8 cellular contexts compared by ENCODE assay signal in genomic region chr14:71497645-71498086, GRCh38.
A peak's percentile ranks its signal among the peaks of the same experiment; 100 is the strongest.
DNase-seq lines count a peak whose midpoint lies in the region; ATAC-seq and TF ChIP-seq lines count a peak whose summit lies in the region.

No MANE protein-coding gene starts in this region.

- peaks cover 13% of the 10 kb centered on the region for H3K36me3 Mint-ChIP-seq in T-helper 2 cell treated with Interferon-gamma antibody and Interleukin-4, amounts not matched to agents 5 μg/mL and 100 μg/mL, for 36 hours (ENCODE audit: low read depth)

- H3K4me1 ChIP-seq in tibial nerve = peaks cover 0 to 23% (median 5%) of the 10 kb centered on the region in 4 donors
- H3K4me1 ChIP-seq in heart left ventricle = peaks cover 0 to 8% (median 0%) of the 10 kb centered on the region in 12 donors

- H3K27me3 Mint-ChIP-seq in T-helper 2 cell treated with Interferon-gamma antibody and Interleukin-4, amounts not matched to agents 5 μg/mL and 100 μg/mL, for 36 hours (ENCODE audit: low read depth) = no peaks in the 10 kb centered on the region

- H3K9me3 ChIP-seq in tibial nerve = peaks cover 0 to 4% (median 0%) of the 10 kb centered on the region in 4 donors
- H3K9me3 ChIP-seq in heart left ventricle = peaks cover 0 to 4% (median 0%) of the 10 kb centered on the region in 12 donors

- peaks cover 8% of the 10 kb centered on the region for H3K9me3 Mint-ChIP-seq in T-helper 2 cell treated with Interferon-gamma antibody and Interleukin-4, amounts not matched to agents 5 μg/mL and 100 μg/mL, for 36 hours

- ATAC-seq in GM19372 (IDR thresholded peaks at IDR 0.05; ENCODE audit: low read depth, unreplicated experiment) (peak; percentile 68), HG03196 (IDR thresholded peaks at IDR 0.05; ENCODE audit: unreplicated experiment) (peak; percentile 87), heart left ventricle (no peak)

- no peaks in the 10 kb centered on the region for H3K27me3 ChIP-seq in tibial nerve
- no peaks in the 10 kb centered on the region for H3K27me3 ChIP-seq in heart left ventricle

- no peak for TF ChIP-seq POLR2A in tibial nerve (IDR thresholded peaks at IDR 0.05)
- no peak for TF ChIP-seq POLR2A in heart left ventricle (IDR thresholded peaks at IDR 0.05)

- H3K4me3 Mint-ChIP-seq in T-helper 2 cell treated with Interferon-gamma antibody and Interleukin-4, amounts not matched to agents 5 μg/mL and 100 μg/mL, for 36 hours = peak overlapping the region; percentile 39

- H3K4me3 ChIP-seq in AG10803 (ENCODE audit: low read length) = no peak overlapping the region
- H3K4me3 ChIP-seq in tibial nerve = no peak overlapping the region
- no peak overlapping the region for H3K4me3 ChIP-seq in heart left ventricle

- DNase-seq in AG10803 (ENCODE audit: low read depth) (peak; percentile 67), NCI-H2227 (lab: John Stamatoyannopoulos, UW; ENCODE audit: unreplicated experiment) (no peak), tibial nerve (ENCODE audit: low spot score in 2 of 2) (no peak), cerebellar cortex (ENCODE audit: low spot score) (no peak), heart left ventricle (no peak)
- DNase-seq in T-helper 2 cell treated with Interferon-gamma antibody and Interleukin-4, amounts not matched to agents 5 μg/mL and 100 μg/mL, for 36 hours (ENCODE audit: low spot score) = peak; percentile 14

- intact Hi-C loops in heart left ventricle (cut with DNase I) = no loop called here

- no peak overlapping the region for H3K27ac Mint-ChIP-seq in T-helper 2 cell treated with Interferon-gamma antibody and Interleukin-4, amounts not matched to agents 5 μg/mL and 100 μg/mL, for 36 hours

- no peak overlapping the region for H3K27ac ChIP-seq in tibial nerve
- no peak overlapping the region for H3K27ac ChIP-seq in heart left ventricle

- WGBS in tibial nerve, 2 donors = 56 to 60% methylated on average over 2 of the region's 2 CpGs
- 55 to 70% (median 63%) methylated on average over 2 of the region's 2 CpGs for WGBS in heart left ventricle, 4 donors

- peaks cover 16% of the 10 kb centered on the region for H3K4me1 Mint-ChIP-seq in T-helper 2 cell treated with Interferon-gamma antibody and Interleukin-4, amounts not matched to agents 5 μg/mL and 100 μg/mL, for 36 hours (ENCODE audit: low read depth)

- TF ChIP-seq EP300 in tibial nerve (IDR thresholded peaks at IDR 0.05) = no peak

- TF ChIP-seq CTCF in AG10803 (conservative IDR thresholded peaks at IDR 0.05; ENCODE audit: low read length) (no peak), tibial nerve (IDR thresholded peaks at IDR 0.05) (no peak), heart left ventricle (IDR thresholded peaks at IDR 0.05) (no peak)

- H3K36me3 ChIP-seq in tibial nerve (no peaks in the 10 kb centered on the region), heart left ventricle (no peaks in the 10 kb centered on the region)

Comparison
In these comparisons a context has a peak if more than half of its experiments do, and no peak if none do; other contexts are left out.
1. DNase-seq: peak in AG10803 (single experiment) and T-helper 2 cell treated with Interferon-gamma antibody and Interleukin-4, amounts not matched to agents 5 μg/mL and 100 μg/mL, for 36 hours (single experiment); none in NCI-H2227 (single experiment), tibial nerve (0 of 2), cerebellar cortex (single experiment) and heart left ventricle (0 of 5).
2. ATAC-seq: peak in GM19372 (single experiment) and HG03196 (single experiment); none in heart left ventricle (0 of 4).